1 cellular context compared by ENCODE assay signal in genomic region chr5:3284506-3284905, GRCh38.
TF ChIP-seq lines count a peak whose summit lies in the region.

No MANE protein-coding gene starts in this region.

TF ChIP-seq in H1, 55 proteins besides CTCF, POLR2A, EP300 and RAD21:
- TF ChIP-seq ATF3 (IDR thresholded peaks at IDR 0.05; ENCODE audit: insufficient read depth, low read depth, low read length) (no peak), EZH2 (IDR thresholded peaks at IDR 0.05; ENCODE audit: low read depth, low read length, severe bottlenecking) (no peak), USF2 (IDR thresholded peaks at IDR 0.05; ENCODE audit: low read length) (no peak), CBX8 (IDR thresholded peaks at IDR 0.05; ENCODE audit: borderline replicate concordance, low read depth, low read length) (no peak), BCL11A (IDR thresholded peaks at IDR 0.05; ENCODE audit: low read depth in 2 of 2, low read length in 2 of 2) (no peak), KDM1A (IDR thresholded peaks at IDR 0.05; ENCODE audit: borderline replicate concordance, low read length) (no peak)
- TF ChIP-seq, protein P1, sequence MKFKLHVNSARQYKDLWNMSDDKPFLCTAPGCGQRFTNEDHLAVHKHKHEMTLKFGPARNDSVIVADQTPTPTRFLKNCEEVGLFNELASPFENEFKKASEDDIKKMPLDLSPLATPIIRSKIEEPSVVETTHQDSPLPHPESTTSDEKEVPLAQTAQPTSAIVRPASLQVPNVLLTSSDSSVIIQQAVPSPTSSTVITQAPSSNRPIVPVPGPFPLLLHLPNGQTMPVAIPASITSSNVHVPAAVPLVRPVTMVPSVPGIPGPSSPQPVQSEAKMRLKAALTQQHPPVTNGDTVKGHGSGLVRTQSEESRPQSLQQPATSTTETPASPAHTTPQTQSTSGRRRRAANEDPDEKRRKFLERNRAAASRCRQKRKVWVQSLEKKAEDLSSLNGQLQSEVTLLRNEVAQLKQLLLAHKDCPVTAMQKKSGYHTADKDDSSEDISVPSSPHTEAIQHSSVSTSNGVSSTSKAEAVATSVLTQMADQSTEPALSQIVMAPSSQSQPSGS (IDR thresholded peaks at IDR 0.05; ENCODE audit: low read length) = no peak
